Comparison of ENCODE assay signal across 8 cellular contexts in the genomic region with DNA sequence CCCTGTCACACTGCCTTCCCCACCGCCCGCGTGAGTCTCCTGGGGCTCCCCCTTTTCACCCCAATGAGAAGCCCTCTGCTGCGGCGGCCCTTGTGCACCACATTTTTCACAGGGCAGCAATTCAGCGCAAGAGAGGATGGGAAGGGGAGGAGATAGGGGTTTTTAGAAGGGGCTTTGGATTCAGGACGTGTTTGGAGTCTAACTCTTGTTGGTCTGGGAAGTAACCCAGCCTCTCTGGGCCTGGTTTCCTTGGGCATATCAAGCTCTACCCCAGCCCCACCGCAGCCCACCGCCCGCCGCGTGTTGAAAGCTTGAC. TPM values are rescaled to one million over a fixed set of nuclear protein-coding genes. Genes with fewer than 3 reads are reported as not detected.
DNase-seq lines count a peak whose midpoint lies in the region; ATAC-seq and TF ChIP-seq lines count a peak whose summit lies in the region.

No MANE protein-coding gene starts in this region.

- CTCF ChIA-PET in activated CD4-positive, alpha-beta T cell treated with anti-CD3 and anti-CD28 coated beads, Interleukin-2, amount 10 ng/mL, durations not matched to agents 7 days and 5 days (lab: Charles Lee) = no interaction called here

- no peak overlapping the region for H3K27ac ChIP-seq in ascending aorta
- no peak overlapping the region for H3K27ac ChIP-seq in right lobe of liver
- H3K27ac ChIP-seq in temporal lobe (ENCODE audit: low read depth, low read length) = peak overlapping the region; percentile 83

- H3K4me1 ChIP-seq in ascending aorta = peaks cover 4 to 7% of the 10 kb centered on the region in 2 donors
- peaks cover 0 to 14% (median 0%) of the 10 kb centered on the region in 4 donors for H3K4me1 ChIP-seq in right lobe of liver

- H3K36me3 ChIP-seq in ascending aorta = no peaks in the 10 kb centered on the region
- H3K36me3 ChIP-seq in right lobe of liver = no peaks in the 10 kb centered on the region

- no peak overlapping the region for H3K27ac Mint-ChIP-seq in activated CD4-positive, alpha-beta T cell treated with anti-CD3 and anti-CD28 coated beads, Interleukin-2, amount 10 ng/mL, durations not matched to agents 7 days and 5 days

- peaks cover 61% of the 10 kb centered on the region for H3K27me3 Mint-ChIP-seq in activated CD4-positive, alpha-beta T cell treated with anti-CD3 and anti-CD28 coated beads, Interleukin-2, amount 10 ng/mL, durations not matched to agents 7 days and 5 days

- peaks cover 2% of the 10 kb centered on the region for H3K36me3 Mint-ChIP-seq in activated CD4-positive, alpha-beta T cell treated with anti-CD3 and anti-CD28 coated beads, Interleukin-2, amount 10 ng/mL, durations not matched to agents 7 days and 5 days (ENCODE audit: low read depth)

- peak overlapping the region; percentile 61 for H3K4me3 Mint-ChIP-seq in activated CD4-positive, alpha-beta T cell treated with anti-CD3 and anti-CD28 coated beads, Interleukin-2, amount 10 ng/mL, durations not matched to agents 7 days and 5 days

- H3K4me1 Mint-ChIP-seq in activated CD4-positive, alpha-beta T cell treated with anti-CD3 and anti-CD28 coated beads, Interleukin-2, amount 10 ng/mL, durations not matched to agents 7 days and 5 days = peaks cover 16% of the 10 kb centered on the region

- ATAC-seq in right lobe of liver = no peak
- ATAC-seq in HG03095 (IDR thresholded peaks at IDR 0.05; ENCODE audit: unreplicated experiment) = no peak

- H3K9me3 ChIP-seq in ascending aorta (no peaks in the 10 kb centered on the region), right lobe of liver (no peaks in the 10 kb centered on the region)

- H3K27me3 ChIP-seq in ascending aorta (no peaks in the 10 kb centered on the region), right lobe of liver (peaks cover 4 to 15% of the 10 kb centered on the region in 2 donors)

- POLR2A ChIA-PET in activated CD4-positive, alpha-beta T cell treated with anti-CD3 and anti-CD28 coated beads, Interleukin-2, amount 10 ng/mL, durations not matched to agents 7 days and 5 days (lab: Charles Lee) = no interaction called here

- TF ChIP-seq POLR2A in right lobe of liver (IDR thresholded peaks at IDR 0.05) = no peak

- H3K9me3 Mint-ChIP-seq in activated CD4-positive, alpha-beta T cell treated with anti-CD3 and anti-CD28 coated beads, Interleukin-2, amount 10 ng/mL, durations not matched to agents 7 days and 5 days = no peaks in the 10 kb centered on the region

- intact Hi-C loops in ascending aorta (cut with DNase I) = no loop called here
- intact Hi-C loops in right lobe of liver (cut with DNase I) = no loop called here

- DNase-seq in activated CD4-positive, alpha-beta T cell treated with anti-CD3 and anti-CD28 coated beads, Interleukin-2, amount 10 ng/mL, durations not matched to agents 7 days and 5 days = no peak
- no peak for DNase-seq in activated CD4-positive, alpha-beta T cell treated with anti-CD3 and anti-CD28 coated beads for 4 hours
- no peak for DNase-seq in ascending aorta (ENCODE audit: low spot score in 2 of 2)
- no peak for DNase-seq in right lobe of liver
- DNase-seq in NOMO-1 treated with dmso at 0.1 percent for 144 hours (lab: John Stamatoyannopoulos, UW; ENCODE audit: unreplicated experiment) = no peak
- DNase-seq in HuH-7.5 (ENCODE audit: low spot score) = no peak

- 16% methylated on average over 6 of the region's 12 CpGs for WGBS in right lobe of liver (ENCODE audit: insufficient coverage, low coverage, low lambda C conversion rate, missing lambda C conversion rate)

- H3K4me3 ChIP-seq in ascending aorta = peak overlapping the region; percentile 59 to 85
- peak overlapping the region in 2 of 3 donors; percentile 44 to 57 for H3K4me3 ChIP-seq in right lobe of liver

- no peak for TF ChIP-seq CTCF in ascending aorta (IDR thresholded peaks at IDR 0.05)
- TF ChIP-seq CTCF in right lobe of liver (IDR thresholded peaks at IDR 0.05) = no peak

RNA-seq across cellular contexts. Expression of a gene that starts 0.7 kb away (rescaled TPM):
- under 1 TPM; 0.05 to 0.06 TPM for total RNA-seq in activated CD4-positive, alpha-beta T cell treated with anti-CD3 and anti-CD28 coated beads, Interleukin-2, amount 10 ng/mL, durations not matched to agents 7 days and 5 days
- total RNA-seq in ascending aorta = 1.8 TPM
- total RNA-seq in right lobe of liver = 1 to 10 TPM in 1 of 6 experiments, under 1 TPM in 5; 0.07 to 2.0 (median 0.24) TPM
- total RNA-seq in temporal lobe = 45.2 TPM

RNA-seq across cellular contexts. Expression of a gene that starts 53.9 kb away (rescaled TPM):
- 1 to 10 TPM; 4.6 to 4.7 TPM for total RNA-seq in activated CD4-positive, alpha-beta T cell treated with anti-CD3 and anti-CD28 coated beads, Interleukin-2, amount 10 ng/mL, durations not matched to agents 7 days and 5 days
- total RNA-seq in ascending aorta (14.5 TPM), right lobe of liver (10 to 100 TPM; 27.9 to 61.6 (median 45.7) TPM), temporal lobe (1.7 TPM)

RNA-seq across cellular contexts. Expression of a gene that starts 57.2 kb away (rescaled TPM):
- not detected for total RNA-seq in activated CD4-positive, alpha-beta T cell treated with anti-CD3 and anti-CD28 coated beads, Interleukin-2, amount 10 ng/mL, durations not matched to agents 7 days and 5 days
- total RNA-seq in ascending aorta (not detected), right lobe of liver (not detected), temporal lobe (not detected)

Comparison
In these comparisons a context has a peak if more than half of its experiments do, and no peak if none do; other contexts are left out.
1. RNA of a gene that starts 0.7 kb away (total RNA-seq): 45.2 TPM in temporal lobe (single experiment); 1.8 TPM in ascending aorta (single experiment), 0.07 to 2.0 TPM in right lobe of liver and 0.05 to 0.06 TPM in activated CD4-positive, alpha-beta T cell treated with anti-CD3 and anti-CD28 coated beads, Interleukin-2, amount 10 ng/mL, durations not matched to agents 7 days and 5 days; every median in the first group is over 10 times any median in the second.